ENCODE assay signal across 8 cellular contexts in the genomic region with DNA sequence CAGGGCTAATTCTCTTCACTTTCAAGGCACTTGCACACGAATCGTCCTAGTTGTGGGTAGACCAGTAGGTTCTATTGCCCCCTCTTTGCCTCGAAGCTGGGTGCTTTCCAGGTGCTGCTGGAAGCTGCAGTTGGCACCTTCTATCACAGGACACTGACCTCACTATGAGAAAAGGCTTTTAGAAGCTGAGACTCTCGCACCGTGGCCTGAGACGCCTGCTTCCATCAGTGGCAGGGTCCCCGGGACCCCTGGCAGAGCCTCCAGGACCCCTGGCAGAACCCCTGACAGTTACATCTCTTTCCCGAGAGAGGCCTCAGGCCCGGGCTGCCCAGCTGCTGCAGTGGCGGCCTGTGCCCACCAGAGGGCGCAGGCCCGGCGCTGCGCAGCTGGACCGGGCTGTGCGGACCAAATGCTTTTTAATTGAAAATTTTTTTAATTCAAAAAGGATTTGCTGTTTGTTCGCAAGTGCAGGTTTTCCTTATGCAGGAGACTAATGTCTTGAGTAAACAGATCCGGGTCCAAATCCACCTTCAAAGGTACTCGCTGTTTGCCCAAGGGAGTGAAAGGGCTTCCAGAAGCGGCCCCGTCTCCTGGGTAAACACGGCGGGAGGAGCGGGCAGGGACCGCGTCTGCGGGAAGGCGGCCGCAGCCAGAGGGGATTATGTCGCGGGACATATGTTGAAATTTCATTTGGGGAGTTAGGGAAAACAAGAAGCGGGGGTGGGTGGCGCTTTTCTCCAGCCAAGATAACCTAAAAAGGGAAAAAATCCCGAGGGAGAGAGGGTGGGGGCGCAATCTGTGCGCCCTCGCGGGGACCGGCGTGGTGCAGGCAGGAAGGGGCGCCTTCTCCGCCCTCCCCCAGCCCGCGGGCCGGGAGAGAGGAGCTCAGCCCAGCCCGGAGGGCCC.
DNase-seq lines count a peak whose midpoint lies in the region; ATAC-seq and TF ChIP-seq lines count a peak whose summit lies in the region.

No MANE protein-coding gene starts in this region.

- POLR2A ChIA-PET in activated CD4-positive, alpha-beta T cell treated with anti-CD3 and anti-CD28 coated beads for 36 hours (lab: Charles Lee), result interaction anchor here (0.6 to 0.7 kb wide), 2 partner anchors 12 to 14 kb away, joined by 3 to 4 read pairs; no protein-coding TSS in a partner anchor

- intact Hi-C loops in activated CD4-positive, alpha-beta T cell treated with anti-CD3 and anti-CD28 coated beads for 36 hours (cut with DNase I, micrococcal nuclease), result loop anchor here in 1 of 2 experiments (10.0 kb wide), 1 partner anchor 1094 kb away; no protein-coding TSS in a partner anchor
- intact Hi-C loops in stomach (cut with DNase I; ENCODE audit: low total_unique reads), result loop anchor here (10.0 kb wide), 1 partner anchor 194 kb away; no protein-coding TSS in a partner anchor

- peaks cover 5% of the 10 kb centered on the region for H3K4me1 Mint-ChIP-seq in activated CD4-positive, alpha-beta T cell treated with anti-CD3 and anti-CD28 coated beads for 36 hours

- no peak for TF ChIP-seq POLR2A in stomach (IDR thresholded peaks at IDR 0.05)

- H3K27ac Mint-ChIP-seq in activated CD4-positive, alpha-beta T cell treated with anti-CD3 and anti-CD28 coated beads for 36 hours, result no peak overlapping the region

- H3K4me1 ChIP-seq in duodenal mucosa (ENCODE audit: control insufficient read depth in 1 of 2, insufficient read depth in 2 of 2, low read length in 2 of 2) (peaks cover 0 to 13% of the 10 kb centered on the region in 2 donors), stomach (peaks cover 25 to 45% (median 41%) of the 10 kb centered on the region in 4 donors)

- H3K27ac ChIP-seq in duodenal mucosa (ENCODE audit: low read depth, low read length) (no peak overlapping the region), stomach (peak overlapping the region in 4 of 5 donors; percentile 59 to 82 (median 64))

- H3K9me3 ChIP-seq in duodenal mucosa (ENCODE audit: control insufficient read depth in 1 of 2, low read length in 2 of 2) (no peaks in the 10 kb centered on the region), stomach (no peaks in the 10 kb centered on the region)

- H3K4me3 Mint-ChIP-seq in activated CD4-positive, alpha-beta T cell treated with anti-CD3 and anti-CD28 coated beads for 36 hours, result peak overlapping the region; percentile 33

- no peak for TF ChIP-seq EP300 in stomach (IDR thresholded peaks at IDR 0.05)

- peaks cover 8% of the 10 kb centered on the region for H3K27me3 Mint-ChIP-seq in activated CD4-positive, alpha-beta T cell treated with anti-CD3 and anti-CD28 coated beads for 36 hours

- ATAC-seq in activated CD4-positive, alpha-beta T cell treated with anti-CD3 and anti-CD28 coated beads for 36 hours, result peak; percentile 72
- no peak for ATAC-seq in HG02884 (IDR thresholded peaks at IDR 0.05; ENCODE audit: unreplicated experiment)

- peak overlapping the region in 1 of 2 donors; percentile 25 for H3K9ac ChIP-seq in duodenal mucosa (ENCODE audit: low read depth in 1 of 2, low read length in 2 of 2)

- H3K36me3 Mint-ChIP-seq in activated CD4-positive, alpha-beta T cell treated with anti-CD3 and anti-CD28 coated beads for 36 hours (ENCODE audit: low read depth), result no peaks in the 10 kb centered on the region

- DNase-seq in NCI-H1092 treated with DMSO at 0.1 percent for 48 hours (lab: John Stamatoyannopoulos, UW) (peak; percentile 68), lung microvascular endothelial cell (ENCODE audit: low read depth in 2 of 2) (peak; percentile 37 to 50), stomach (peak; percentile 56), SHP77 (lab: John Stamatoyannopoulos, UW) (no peak)
- peak; percentile 65 for DNase-seq in activated CD4-positive, alpha-beta T cell treated with anti-CD3 and anti-CD28 coated beads for 36 hours

- H3K4me3 ChIP-seq in duodenal mucosa (ENCODE audit: low read depth in 1 of 2, low read length in 2 of 2) (peak overlapping the region; percentile 53 to 62), stomach (peak overlapping the region; percentile 41 to 51 (median 44))

- H3K36me3 ChIP-seq in duodenal mucosa (ENCODE audit: control insufficient read depth in 1 of 2, insufficient read depth in 2 of 2, low read length in 2 of 2), result no peaks in the 10 kb centered on the region
- H3K36me3 ChIP-seq in stomach, result peaks cover 10 to 16% (median 14%) of the 10 kb centered on the region in 4 donors

- WGBS in stomach, 5 donors, result 2 to 4% (median 3%) methylated on average over 38 to 46 of the region's 46 CpGs

- H3K9me3 Mint-ChIP-seq in activated CD4-positive, alpha-beta T cell treated with anti-CD3 and anti-CD28 coated beads for 36 hours (ENCODE audit: low read depth), result no peaks in the 10 kb centered on the region

- CTCF ChIA-PET in activated CD4-positive, alpha-beta T cell treated with anti-CD3 and anti-CD28 coated beads for 36 hours (lab: Charles Lee), result interaction anchor here (0.5 to 7.4 kb wide), 36 partner anchors 9 to 1098 kb away, joined by 3 to 140 read pairs (median 4); no protein-coding TSS in a partner anchor

- H3K27me3 ChIP-seq in duodenal mucosa (ENCODE audit: control insufficient read depth in 1 of 2, insufficient read depth in 2 of 2, low read length in 2 of 2) (peaks cover 3 to 7% of the 10 kb centered on the region in 2 donors), stomach (peaks cover 0 to 12% (median 0%) of the 10 kb centered on the region in 3 donors)

- TF ChIP-seq CTCF in GM12873 (IDR thresholded peaks at IDR 0.05; ENCODE audit: insufficient read depth, low read depth, low read length, missing control alignments) (peak; percentile 91), stomach (IDR thresholded peaks at IDR 0.05) (peak in 5 of 7 experiments; percentile 74 to 100 (median 100))

Comparison
In these comparisons a context has a peak if more than half of its experiments do, and no peak if none do; other contexts are left out.
1. DNase-seq: peak in NCI-H1092 treated with DMSO at 0.1 percent for 48 hours (single experiment), activated CD4-positive, alpha-beta T cell treated with anti-CD3 and anti-CD28 coated beads for 36 hours (single experiment), lung microvascular endothelial cell (2 of 2) and stomach (single experiment); none in SHP77 (0 of 2).